Comparison of ENCODE assay signal across 8 cellular contexts in genomic region chr11:72724851-72725730, GRCh38. TPM values are rescaled to one million over a fixed set of nuclear protein-coding genes. Genes with fewer than 3 reads are reported as not detected.
DNase-seq lines count a peak whose midpoint lies in the region; ATAC-seq and TF ChIP-seq lines count a peak whose summit lies in the region.

No MANE protein-coding gene starts in this region.

- intact Hi-C loops in left lung (cut with DNase I) = loop anchor here in 1 of 2 donors (5.0 kb wide), 2 partner anchors 67 to 87 kb away; partner anchors contain the start of genes ATG16L2 and STARD10

- no peaks in the 10 kb centered on the region; the same call in 1 of the 2 replicates for H3K36me3 ChIP-seq in HAP-1 (replicated peaks)
- H3K36me3 ChIP-seq in left lung = peaks cover 0 to 40% of the 10 kb centered on the region in 2 donors

- H3K4me1 ChIP-seq in HAP-1 (peaks cover 5% of the 10 kb centered on the region), left lung (peaks cover 28 to 91% of the 10 kb centered on the region in 2 donors)

- DNase-seq in AG09319 (ENCODE audit: extremely low read depth, low read depth) (peak; percentile 57), HAP-1 (ENCODE audit: low spot score in 2 of 2) (peak; percentile 73 to 80), NCI-H510A treated with DMSO at 0.1 percent for 48 hours (lab: John Stamatoyannopoulos, UW) (peak; percentile 82), cerebellar nuclear complex (lab: John Stamatoyannopoulos, UW) (peak; percentile 24 to 63), left lung (peak in 1 of 2 donors; percentile 62)
- DNase-seq in activated CD4-positive, alpha-beta T cell treated with anti-CD3 and anti-CD28 coated beads for 4 hours = peak; percentile 76 to 85
- DNase-seq in stimulated activated CD4-positive, alpha-beta T cell treated with anti-CD3 and anti-CD28 coated beads, TNF-alpha, amount 100 ng/mL, for 1 hour (ENCODE audit: low read depth in 3 of 3, low spot score in 1 of 3) = peak; percentile 56 to 65 (median 57)

- TF ChIP-seq CTCF in AG09319 (IDR thresholded peaks at IDR 0.05; ENCODE audit: low read depth, low read length) = peak; percentile 88
- peak; percentile 83 to 92 for TF ChIP-seq CTCF in left lung (IDR thresholded peaks at IDR 0.05)

- in situ Hi-C loops in HAP-1 (cut with MboI; ENCODE audit: low sequenced_read_pairs) = loop anchor here (5.0 kb wide), 1 partner anchor 452 kb away; no protein-coding TSS in a partner anchor

- ATAC-seq in left lung (peak; percentile 33), GM21390 (IDR thresholded peaks at IDR 0.05; ENCODE audit: unreplicated experiment) (no peak)

- H3K27me3 ChIP-seq in HAP-1 (ENCODE audit: low read depth) = no peaks in the 10 kb centered on the region
- H3K27me3 ChIP-seq in left lung = no peaks in the 10 kb centered on the region

- H3K9me3 ChIP-seq in HAP-1 (no peaks in the 10 kb centered on the region), left lung (no peaks in the 10 kb centered on the region)

- peak overlapping the region in 1 of 2 donors; percentile 92 for H3K27ac ChIP-seq in left lung

- H3K4me3 ChIP-seq in HAP-1 (no peak overlapping the region), left lung (no peak overlapping the region)

RNA-seq across cellular contexts. Expression of gene ARAP1, which starts 27.1 kb away (rescaled TPM):
- total RNA-seq in left lung = 100 to 1,000 TPM; 172 to 222 TPM

RNA-seq across cellular contexts. Expression of gene PDE2A, which starts 50.9 kb away (rescaled TPM):
- total RNA-seq in left lung = 10 to 100 TPM in 1 of 2 donors, 1 to 10 TPM in 1; 9.7 to 13.8 TPM
